Comparison of ENCODE assay signal across 8 cellular contexts in genomic region chr5:176578391-176578808, GRCh38. TPM values are rescaled to one million over a fixed set of nuclear protein-coding genes. Genes with fewer than 3 reads are reported as not detected.
DNase-seq lines count a peak whose midpoint lies in the region; ATAC-seq, FAIRE-seq and TF ChIP-seq lines count a peak whose summit lies in the region.

No MANE protein-coding gene starts in this region.

- H2BK5ac ChIP-seq in neuronal stem cell (ENCODE audit: low read length): no peak overlapping the region

- H3K27ac Mint-ChIP-seq in activated B cell treated with CpG ODN at 0.5 μM for 24 hours: no peak overlapping the region

- H3K9ac ChIP-seq in endothelial cell of umbilical vein (replicated peaks; ENCODE audit: extremely low read depth, insufficient read depth, low read length): no peak overlapping the region
- H3K9ac ChIP-seq in neuronal stem cell (ENCODE audit: low read depth, low read length, poor library complexity): peak overlapping the region; percentile 57

- H4K20me1 ChIP-seq in endothelial cell of umbilical vein (replicated peaks; ENCODE audit: control insufficient read depth, extremely low read depth, insufficient read depth, low read length): no peaks in the 10 kb centered on the region

- H2BK120ac ChIP-seq in neuronal stem cell (ENCODE audit: low read depth, low read length): no peak overlapping the region

- H3K18ac ChIP-seq in neuronal stem cell (ENCODE audit: low read length): no peak overlapping the region

- H3K9me3 ChIP-seq in endothelial cell of umbilical vein (replicated peaks; ENCODE audit: control insufficient read depth, insufficient read depth, low read length): no peaks in the 10 kb centered on the region
- H3K9me3 ChIP-seq in neuronal stem cell (replicated peaks in 1 of 2; ENCODE audit: control insufficient read depth in 2 of 2, insufficient read depth in 1 of 2, low read depth in 1 of 2, low read length in 2 of 2): no peaks in the 10 kb centered on the region
- no peaks in the 10 kb centered on the region for H3K9me3 ChIP-seq in suprapubic skin

- no peaks in the 10 kb centered on the region for H3K79me1 ChIP-seq in neuronal stem cell (ENCODE audit: low read depth, low read length)

- no peak overlapping the region for H3K14ac ChIP-seq in neuronal stem cell (ENCODE audit: low read length)

- no peak overlapping the region for H4K8ac ChIP-seq in neuronal stem cell (ENCODE audit: low read depth, low read length)

- WGBS in neuronal stem cell (ENCODE audit: extremely low coverage in 2 of 2, insufficient read length in 2 of 2, insufficient replicate concordance in 1 of 2), 2 donors: no CpG with 5 or more reads among the region's 15 CpGs
- WGBS in suprapubic skin: 69% methylated on average over 3 of the region's 15 CpGs

- H3K79me2 ChIP-seq in endothelial cell of umbilical vein (ENCODE audit: control insufficient read depth, insufficient read depth, low read length): no peaks in the 10 kb centered on the region

- no peak overlapping the region for H4K91ac ChIP-seq in neuronal stem cell (ENCODE audit: low read depth, low read length, poor library complexity)

- DNase-seq in Caki2 (ENCODE audit: low read depth) (peak; percentile 28), HuH-7 (ENCODE audit: low spot score) (peak; percentile 97), activated B cell treated with CpG ODN at 0.5 μM for 24 hours (no peak), endothelial cell of umbilical vein (ENCODE audit: low read depth, low spot score) (peak; percentile 43), neuronal stem cell (ENCODE audit: low spot score) (peak; percentile 38), suprapubic skin (ENCODE audit: low spot score in 2 of 2) (no peak), NCI-H2227 (lab: John Stamatoyannopoulos, UW; ENCODE audit: unreplicated experiment) (no peak)

- H3K36me3 ChIP-seq in endothelial cell of umbilical vein (ENCODE audit: control insufficient read depth in 2 of 2, extremely low read depth in 1 of 2, insufficient read depth in 2 of 2, low read length in 2 of 2) (no peaks in the 10 kb centered on the region), neuronal stem cell (replicated peaks in 1 of 2; ENCODE audit: control insufficient read depth in 2 of 2, insufficient read depth in 2 of 2, low read length in 2 of 2) (no peaks in the 10 kb centered on the region), suprapubic skin (no peaks in the 10 kb centered on the region)

- peak; percentile 74 for FAIRE-seq in endothelial cell of umbilical vein (lab: Jason Lieb, UNC)

- H3K4me3 ChIP-seq in endothelial cell of umbilical vein (replicated peaks in 1 of 3; ENCODE audit: insufficient read depth in 1 of 3, low read depth in 1 of 3, low read length in 3 of 3): no peak overlapping the region
- H3K4me3 ChIP-seq in neuronal stem cell (ENCODE audit: low read length in 2 of 2): no peak overlapping the region
- H3K4me3 ChIP-seq in suprapubic skin: no peak overlapping the region

- BruUV-seq in endothelial cell of umbilical vein (replicated peaks; lab: Mats Ljungman, UMichigan): no TSS peak

- in situ Hi-C loops in Caki2 (cut with HindIII; ENCODE audit: low pct_unique_long_range_greater_than_20kb, low sequenced_read_pairs): no loop called here

- no peak overlapping the region for H3K4me3 Mint-ChIP-seq in activated B cell treated with CpG ODN at 0.5 μM for 24 hours

- ATAC-seq in activated B cell treated with CpG ODN at 0.5 μM for 24 hours (ENCODE audit: low read depth) (peak; percentile 67), GM19463 (IDR thresholded peaks at IDR 0.05; ENCODE audit: unreplicated experiment) (no peak)

- no peak overlapping the region for H3K4me2 ChIP-seq in endothelial cell of umbilical vein (ENCODE audit: insufficient read depth, low read length)
- no peak overlapping the region for H3K4me2 ChIP-seq in neuronal stem cell (ENCODE audit: insufficient read depth, low read length, poor library complexity, severe bottlenecking)

- H2BK15ac ChIP-seq in neuronal stem cell (ENCODE audit: low read length): no peak overlapping the region

- no peak overlapping the region for H3K4ac ChIP-seq in neuronal stem cell (ENCODE audit: low read length)

- TF ChIP-seq EP300 in suprapubic skin (IDR thresholded peaks at IDR 0.05): no peak

- H3K9me3 Mint-ChIP-seq in activated B cell treated with CpG ODN at 0.5 μM for 24 hours: no peaks in the 10 kb centered on the region

- H2AFZ ChIP-seq in endothelial cell of umbilical vein (ENCODE audit: low read depth, low read length) (no peak overlapping the region), neuronal stem cell (ENCODE audit: low read length) (no peak overlapping the region)

- CTCF ChIA-PET in activated B cell treated with CpG ODN at 0.5 μM for 24 hours (lab: Charles Lee) (interaction anchor here (3.0 kb wide), 1 partner anchor 162 kb away, joined by 13 read pairs; the partner anchor contains the start of gene CLTB), endothelial cell of umbilical vein (lab: Charles Lee) (interaction anchor here (1.0 to 1.8 kb wide), 3 partner anchors 8 to 82 kb away, joined by 4 to 5 read pairs (median 5); no protein-coding TSS in a partner anchor)

- H3K27me3 ChIP-seq in endothelial cell of umbilical vein (ENCODE audit: control insufficient read depth in 2 of 2, insufficient read depth in 2 of 2, low read length in 2 of 2) (no peaks in the 10 kb centered on the region), neuronal stem cell (ENCODE audit: control insufficient read depth in 3 of 3, insufficient read depth in 3 of 3, low read depth in 1 of 3, low read length in 3 of 3) (peaks cover 0 to 6% (median 5%) of the 10 kb centered on the region in 3 experiments), suprapubic skin (peaks cover 9% of the 10 kb centered on the region)

- POLR2A ChIA-PET in activated B cell treated with CpG ODN at 0.5 μM for 24 hours (lab: Charles Lee) (interaction anchor here (0.8 kb wide), 1 partner anchor 41 kb away, joined by 3 read pairs; the partner anchor contains the start of gene RNF44), endothelial cell of umbilical vein (lab: Charles Lee) (no interaction called here)

- dilution Hi-C loops in endothelial cell of umbilical vein (cut with MboI; ENCODE audit: extremely low pct_ligation_motif_present, low sequenced_read_pairs): no loop called here

- no peak overlapping the region for H2AK5ac ChIP-seq in neuronal stem cell (ENCODE audit: low read depth, low read length)

- peak overlapping the region; percentile 86 for H3K23ac ChIP-seq in neuronal stem cell (ENCODE audit: low read depth, low read length, poor library complexity)

- H3K27ac ChIP-seq in endothelial cell of umbilical vein (ENCODE audit: insufficient read depth, low read depth, low read length): no peak overlapping the region
- H3K27ac ChIP-seq in neuronal stem cell (replicated peaks; ENCODE audit: low read length): no peak overlapping the region
- no peak overlapping the region for H3K27ac ChIP-seq in suprapubic skin

- intact Hi-C loops in activated B cell treated with CpG ODN at 0.5 μM for 24 hours (cut with micrococcal nuclease) (loop anchor here (5.0 kb wide), 1 partner anchor 851 kb away; no protein-coding TSS in a partner anchor), endothelial cell of umbilical vein (cut with micrococcal nuclease) (loop anchor here (1.0 kb wide), 1 partner anchor 162 kb away; the partner anchor contains the start of gene CLTB)

- H3K36me3 Mint-ChIP-seq in activated B cell treated with CpG ODN at 0.5 μM for 24 hours (ENCODE audit: low read depth): no peaks in the 10 kb centered on the region

- TF ChIP-seq CTCF in activated B cell treated with CpG ODN at 0.5 μM for 24 hours (IDR thresholded peaks at IDR 0.05) (no peak), endothelial cell of umbilical vein (IDR thresholded peaks at IDR 0.05; ENCODE audit: extremely low read depth in 1 of 2, insufficient read depth in 1 of 2, low read depth in 1 of 2, low read length in 2 of 2) (peak; percentile 35 to 62), suprapubic skin (IDR thresholded peaks at IDR 0.05) (peak in 1 of 2 donors; percentile 43)

- H3K27me3 Mint-ChIP-seq in activated B cell treated with CpG ODN at 0.5 μM for 24 hours: peaks cover 1% of the 10 kb centered on the region

- peaks cover 13% of the 10 kb centered on the region for H3K4me1 Mint-ChIP-seq in activated B cell treated with CpG ODN at 0.5 μM for 24 hours

- TF ChIP-seq POLR2A in endothelial cell of umbilical vein (IDR thresholded peaks at IDR 0.05; ENCODE audit: low read depth, low read length) (no peak), suprapubic skin (IDR thresholded peaks at IDR 0.05) (no peak)

- H3K4me1 ChIP-seq in endothelial cell of umbilical vein (ENCODE audit: control insufficient read depth, extremely low read depth, insufficient read depth, low read length) (no peaks in the 10 kb centered on the region), neuronal stem cell (ENCODE audit: control insufficient read depth in 2 of 2, insufficient read depth in 1 of 2, low read depth in 1 of 2, low read length in 2 of 2) (peaks cover 4 to 7% of the 10 kb centered on the region in 2 donors), suprapubic skin (no peaks in the 10 kb centered on the region)

- H2BK12ac ChIP-seq in neuronal stem cell (ENCODE audit: low read length): no peak overlapping the region

- H3K9me1 ChIP-seq in endothelial cell of umbilical vein (replicated peaks; ENCODE audit: control insufficient read depth, extremely low read depth, insufficient read depth, low read length): no peaks in the 10 kb centered on the region

RNA-seq across cellular contexts. Expression of gene CDHR2, which starts 29.3 kb away (rescaled TPM):
- 0.23 and 1.2 TPM in 2 replicates for total RNA-seq in Caki2 (2014; rRNA removed; shearing (Covaris generic); ENCODE audit: low replicate concordance)
- 0.31 and 0.42 TPM in 2 replicates for total RNA-seq in activated B cell treated with CpG ODN at 0.5 μM for 24 hours
- not detected in 2 replicates for total RNA-seq in endothelial cell of umbilical vein
- polyA plus RNA-seq in endothelial cell of umbilical vein: not detected in 2 replicates
- not detected in 2 replicates for polyA plus RNA-seq in endothelial cell of umbilical vein (2011; cell fraction: cytosol; rRNA removed)
- not detected in 2 replicates for polyA plus RNA-seq in endothelial cell of umbilical vein (2011; cell fraction: nucleus; rRNA removed)
- polyA plus RNA-seq in endothelial cell of umbilical vein (2012): 0.18 TPM in 1 of 2 replicates, not detected in the other
- not detected in 2 replicates for polyA minus RNA-seq in endothelial cell of umbilical vein
- not detected for polyA minus RNA-seq in endothelial cell of umbilical vein (2011; cell fraction: cytosol; rRNA and poly(A)+ RNA removed)
- not detected in 2 replicates for polyA minus RNA-seq in endothelial cell of umbilical vein (2011; cell fraction: nucleus; rRNA and poly(A)+ RNA removed)
- polyA plus RNA-seq in neuronal stem cell (2013, experiment 1 of 2): 0.01 TPM
- 0.01 TPM for polyA plus RNA-seq in neuronal stem cell (2013, experiment 2 of 2)
- under 1 TPM in 2 of 4 donors, not detected in 2; 0.10 to 0.23 TPM for total RNA-seq in suprapubic skin

RNA-seq across cellular contexts. Expression of gene GPRIN1, which starts 31.6 kb away (rescaled TPM):
- 30.1 and 36.8 TPM in 2 replicates for total RNA-seq in Caki2 (2014; rRNA removed; shearing (Covaris generic); ENCODE audit: low replicate concordance)
- 2.8 and 3.2 TPM in 2 replicates for total RNA-seq in activated B cell treated with CpG ODN at 0.5 μM for 24 hours
- 9.3 and 10.4 TPM in 2 replicates for total RNA-seq in endothelial cell of umbilical vein
- 2.4 and 2.6 TPM in 2 replicates for polyA plus RNA-seq in endothelial cell of umbilical vein
- polyA plus RNA-seq in endothelial cell of umbilical vein (2011; cell fraction: cytosol; rRNA removed): 3.2 and 4.2 TPM in 2 replicates
- polyA plus RNA-seq in endothelial cell of umbilical vein (2011; cell fraction: nucleus; rRNA removed): 2.6 and 3.1 TPM in 2 replicates
- 6.2 TPM in 2 replicates for polyA plus RNA-seq in endothelial cell of umbilical vein (2012)
- polyA minus RNA-seq in endothelial cell of umbilical vein: 2.7 and 3.4 TPM in 2 replicates
- polyA minus RNA-seq in endothelial cell of umbilical vein (2011; cell fraction: cytosol; rRNA and poly(A)+ RNA removed): 4.4 TPM
- polyA minus RNA-seq in endothelial cell of umbilical vein (2011; cell fraction: nucleus; rRNA and poly(A)+ RNA removed): 1.8 and 2.9 TPM in 2 replicates
- polyA plus RNA-seq in neuronal stem cell (2013, experiment 1 of 2): 2.5 TPM
- 2.3 TPM for polyA plus RNA-seq in neuronal stem cell (2013, experiment 2 of 2)
- 1 to 10 TPM in 3 of 4 donors, under 1 TPM in 1; 0.24 to 2.8 (median 1.5) TPM for total RNA-seq in suprapubic skin

RNA-seq across cellular contexts. Expression of gene RNF44, which starts 41.2 kb away (rescaled TPM):
- 2.0 and 18.7 TPM in 2 replicates for total RNA-seq in Caki2 (2014; rRNA removed; shearing (Covaris generic); ENCODE audit: low replicate concordance)
- total RNA-seq in activated B cell treated with CpG ODN at 0.5 μM for 24 hours: 78.6 and 96.5 TPM in 2 replicates
- total RNA-seq in endothelial cell of umbilical vein: 50.2 and 51.5 TPM in 2 replicates
- 19.8 and 24.4 TPM in 2 replicates for polyA plus RNA-seq in endothelial cell of umbilical vein
- 9.4 and 14.2 TPM in 2 replicates for polyA plus RNA-seq in endothelial cell of umbilical vein (2011; cell fraction: cytosol; rRNA removed)
- 92.2 and 101 TPM in 2 replicates for polyA plus RNA-seq in endothelial cell of umbilical vein (2011; cell fraction: nucleus; rRNA removed)
- polyA plus RNA-seq in endothelial cell of umbilical vein (2012): 18.6 and 27.9 TPM in 2 replicates
- polyA minus RNA-seq in endothelial cell of umbilical vein: 12.4 and 16.3 TPM in 2 replicates
- 17.8 TPM for polyA minus RNA-seq in endothelial cell of umbilical vein (2011; cell fraction: cytosol; rRNA and poly(A)+ RNA removed)
- polyA minus RNA-seq in endothelial cell of umbilical vein (2011; cell fraction: nucleus; rRNA and poly(A)+ RNA removed): 30.6 and 52.0 TPM in 2 replicates
- polyA plus RNA-seq in neuronal stem cell (2013, experiment 1 of 2): 77.9 TPM
- 78.0 TPM for polyA plus RNA-seq in neuronal stem cell (2013, experiment 2 of 2)
- total RNA-seq in suprapubic skin: 10 to 100 TPM; 36.9 to 65.9 (median 46.3) TPM

RNA-seq across cellular contexts. Expression of gene SNCB, which starts 51.9 kb away (rescaled TPM):
- not detected in 2 replicates for total RNA-seq in Caki2 (2014; rRNA removed; shearing (Covaris generic); ENCODE audit: low replicate concordance)
- total RNA-seq in activated B cell treated with CpG ODN at 0.5 μM for 24 hours (0.17 TPM in 1 of 2 replicates, not detected in the other), endothelial cell of umbilical vein (not detected in 2 replicates), suprapubic skin (not detected)
- polyA plus RNA-seq in endothelial cell of umbilical vein: 0.08 TPM in 1 of 2 replicates, not detected in the other
- 0.07 TPM in 1 of 2 replicates, not detected in the other for polyA plus RNA-seq in endothelial cell of umbilical vein (2011; cell fraction: cytosol; rRNA removed)
- 0.12 TPM in 1 of 2 replicates, not detected in the other for polyA plus RNA-seq in endothelial cell of umbilical vein (2011; cell fraction: nucleus; rRNA removed)
- polyA plus RNA-seq in endothelial cell of umbilical vein (2012): not detected in 2 replicates
- polyA minus RNA-seq in endothelial cell of umbilical vein: not detected in 2 replicates
- polyA minus RNA-seq in endothelial cell of umbilical vein (2011; cell fraction: cytosol; rRNA and poly(A)+ RNA removed): not detected
- polyA minus RNA-seq in endothelial cell of umbilical vein (2011; cell fraction: nucleus; rRNA and poly(A)+ RNA removed): not detected in 2 replicates
- polyA plus RNA-seq in neuronal stem cell (2013, experiment 1 of 2): 0.26 TPM
- 0.39 TPM for polyA plus RNA-seq in neuronal stem cell (2013, experiment 2 of 2)

RNA-seq across cellular contexts. Expression of gene EIF4E1B, which starts 52.1 kb away (rescaled TPM):
- total RNA-seq in Caki2 (2014; rRNA removed; shearing (Covaris generic); ENCODE audit: low replicate concordance): not detected in 2 replicates
- total RNA-seq in activated B cell treated with CpG ODN at 0.5 μM for 24 hours: not detected in 2 replicates
- not detected in 2 replicates for total RNA-seq in endothelial cell of umbilical vein
- not detected in 2 replicates for polyA plus RNA-seq in endothelial cell of umbilical vein
- polyA plus RNA-seq in endothelial cell of umbilical vein (2011; cell fraction: cytosol; rRNA removed): not detected in 2 replicates
- not detected in 2 replicates for polyA plus RNA-seq in endothelial cell of umbilical vein (2011; cell fraction: nucleus; rRNA removed)
- polyA plus RNA-seq in endothelial cell of umbilical vein (2012): not detected in 2 replicates
- polyA minus RNA-seq in endothelial cell of umbilical vein: not detected in 2 replicates
- polyA minus RNA-seq in endothelial cell of umbilical vein (2011; cell fraction: cytosol; rRNA and poly(A)+ RNA removed): not detected
- not detected in 2 replicates for polyA minus RNA-seq in endothelial cell of umbilical vein (2011; cell fraction: nucleus; rRNA and poly(A)+ RNA removed)
- polyA plus RNA-seq in neuronal stem cell (2013, experiment 1 of 2): 0.01 TPM
- 0.03 TPM for polyA plus RNA-seq in neuronal stem cell (2013, experiment 2 of 2)
- total RNA-seq in suprapubic skin: not detected

Comparison
In these comparisons a context has a peak if more than half of its experiments do, and no peak if none do; other contexts are left out.
1. DNase-seq: peak in Caki2 (single experiment), HuH-7 (single experiment), endothelial cell of umbilical vein (single experiment) and neuronal stem cell (single experiment); none in activated B cell treated with CpG ODN at 0.5 μM for 24 hours (single experiment), suprapubic skin (0 of 2) and NCI-H2227 (single experiment).